ENCODE assay signal across 8 cellular contexts in the genomic region with DNA sequence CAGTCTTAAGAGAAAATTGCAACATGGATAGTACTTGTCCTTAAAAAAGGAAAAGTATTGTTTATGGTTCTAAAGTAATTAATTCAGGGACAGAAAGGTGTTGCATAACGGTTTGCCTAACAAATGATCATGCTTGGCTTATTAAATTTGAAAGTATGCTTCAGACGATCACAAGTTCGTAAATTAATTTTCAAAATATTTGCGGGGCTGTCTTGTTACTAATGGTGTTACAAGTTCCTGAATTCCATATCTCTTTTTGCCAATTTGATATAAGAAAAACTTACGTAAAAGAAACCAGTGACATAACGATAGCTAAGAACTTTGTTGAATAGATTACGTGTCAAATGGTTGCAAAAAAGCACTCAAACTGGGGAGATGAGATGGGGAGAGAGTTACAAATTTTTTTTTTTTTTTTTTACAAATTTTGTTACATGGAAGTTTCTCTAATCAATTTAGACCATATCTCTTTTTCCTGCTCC. TPM values are rescaled to one million over a fixed set of nuclear protein-coding genes. Genes with fewer than 3 reads are reported as not detected.
DNase-seq lines count a peak whose midpoint lies in the region; ATAC-seq and TF ChIP-seq lines count a peak whose summit lies in the region.

No MANE protein-coding gene starts in this region.

- H3K36me3 ChIP-seq in left lung = no peaks in the 10 kb centered on the region
- H3K36me3 ChIP-seq in tibial artery = no peaks in the 10 kb centered on the region

- H3K27ac ChIP-seq in left lung = peak overlapping the region; percentile 97 to 99
- peak overlapping the region; percentile 96 to 98 for H3K27ac ChIP-seq in tibial artery

- intact Hi-C loops in left lung (cut with DNase I) (no loop called here), tibial artery (cut with DNase I; ENCODE audit: low total_unique reads) (no loop called here)

- H3K4me1 ChIP-seq in left lung (peaks cover 4 to 60% of the 10 kb centered on the region in 2 donors), tibial artery (peaks cover 0 to 50% (median 4%) of the 10 kb centered on the region in 4 donors)

- H3K27ac Mint-ChIP-seq in activated CD8-positive, alpha-beta memory T cell treated with anti-CD3 and anti-CD28 coated beads, Interleukin-2, amount 10 ng/mL, durations not matched to agents 7 days and 5 days = peak overlapping the region; percentile 95
- peak overlapping the region; percentile 90 for H3K27ac Mint-ChIP-seq in activated naive CD8-positive, alpha-beta T cell

- no peaks in the 10 kb centered on the region for H3K27me3 ChIP-seq in left lung
- H3K27me3 ChIP-seq in tibial artery = no peaks in the 10 kb centered on the region

- no peak for ATAC-seq in activated CD8-positive, alpha-beta memory T cell treated with anti-CD3 and anti-CD28 coated beads, Interleukin-2, amount 10 ng/mL, durations not matched to agents 7 days and 5 days
- ATAC-seq in left lung = no peak
- ATAC-seq in HG02970 (IDR thresholded peaks at IDR 0.05; ENCODE audit: low FRiP score, unreplicated experiment) = no peak

- no peaks in the 10 kb centered on the region for H3K9me3 Mint-ChIP-seq in activated CD8-positive, alpha-beta memory T cell treated with anti-CD3 and anti-CD28 coated beads, Interleukin-2, amount 10 ng/mL, durations not matched to agents 7 days and 5 days (ENCODE audit: low read depth)
- no peaks in the 10 kb centered on the region for H3K9me3 Mint-ChIP-seq in activated naive CD8-positive, alpha-beta T cell (ENCODE audit: low read depth)

- DNase-seq in activated CD8-positive, alpha-beta memory T cell treated with anti-CD3 and anti-CD28 coated beads, Interleukin-2, amount 10 ng/mL, durations not matched to agents 7 days and 5 days = no peak
- no peak for DNase-seq in activated CD8-positive, alpha-beta memory T cell treated with anti-CD3 and anti-CD28 coated beads for 24 hours
- DNase-seq in left lung = no peak
- DNase-seq in tibial artery = no peak
- DNase-seq in NCI-H510A treated with DMSO at 0.1 percent for 48 hours (lab: John Stamatoyannopoulos, UW) = no peak
- DNase-seq in GM03348 (ENCODE audit: low spot score) = no peak

- peak overlapping the region; percentile 80 to 82 for H3K4me3 ChIP-seq in left lung
- peak overlapping the region; percentile 71 to 73 for H3K4me3 ChIP-seq in tibial artery

- no peaks in the 10 kb centered on the region for H3K9me3 ChIP-seq in left lung
- H3K9me3 ChIP-seq in tibial artery = no peaks in the 10 kb centered on the region

- H3K4me1 Mint-ChIP-seq in activated CD8-positive, alpha-beta memory T cell treated with anti-CD3 and anti-CD28 coated beads, Interleukin-2, amount 10 ng/mL, durations not matched to agents 7 days and 5 days = peaks cover 34% of the 10 kb centered on the region
- peaks cover 43% of the 10 kb centered on the region for H3K4me1 Mint-ChIP-seq in activated naive CD8-positive, alpha-beta T cell (ENCODE audit: low read depth)

- peak overlapping the region; percentile 95 for H3K4me3 Mint-ChIP-seq in activated CD8-positive, alpha-beta memory T cell treated with anti-CD3 and anti-CD28 coated beads, Interleukin-2, amount 10 ng/mL, durations not matched to agents 7 days and 5 days
- peak overlapping the region; percentile 96 for H3K4me3 Mint-ChIP-seq in activated naive CD8-positive, alpha-beta T cell

- CTCF ChIA-PET in activated CD8-positive, alpha-beta memory T cell treated with anti-CD3 and anti-CD28 coated beads, Interleukin-2, amount 10 ng/mL, durations not matched to agents 7 days and 5 days (lab: Charles Lee) = interaction anchor here (1.7 to 4.8 kb wide), 3 partner anchors 11 to 91 kb away, joined by 7 to 39 read pairs (median 13); a partner anchor contains a TSS

- peaks cover 3% of the 10 kb centered on the region for H3K36me3 Mint-ChIP-seq in activated CD8-positive, alpha-beta memory T cell treated with anti-CD3 and anti-CD28 coated beads, Interleukin-2, amount 10 ng/mL, durations not matched to agents 7 days and 5 days
- H3K36me3 Mint-ChIP-seq in activated naive CD8-positive, alpha-beta T cell = no peaks in the 10 kb centered on the region

- H3K27me3 Mint-ChIP-seq in activated CD8-positive, alpha-beta memory T cell treated with anti-CD3 and anti-CD28 coated beads, Interleukin-2, amount 10 ng/mL, durations not matched to agents 7 days and 5 days = no peaks in the 10 kb centered on the region
- H3K27me3 Mint-ChIP-seq in activated naive CD8-positive, alpha-beta T cell = no peaks in the 10 kb centered on the region

- TF ChIP-seq CTCF in left lung (IDR thresholded peaks at IDR 0.05) (no peak), tibial artery (IDR thresholded peaks at IDR 0.05) (no peak)

RNA-seq across cellular contexts. Expression of a gene that starts 1.3 kb away (rescaled TPM):
- total RNA-seq in activated CD8-positive, alpha-beta memory T cell treated with anti-CD3 and anti-CD28 coated beads, Interleukin-2, amount 10 ng/mL, durations not matched to agents 7 days and 5 days = 10 to 100 TPM; 26.2 to 33.1 TPM
- 10 to 100 TPM; 28.0 to 30.1 TPM for total RNA-seq in left lung

RNA-seq across cellular contexts. Expression of a gene that starts 49.2 kb away (rescaled TPM):
- 10 to 100 TPM; 23.7 to 29.3 TPM for total RNA-seq in activated CD8-positive, alpha-beta memory T cell treated with anti-CD3 and anti-CD28 coated beads, Interleukin-2, amount 10 ng/mL, durations not matched to agents 7 days and 5 days
- 10 to 100 TPM; 24.3 to 29.7 TPM for total RNA-seq in left lung
